10 cellular contexts compared by ENCODE assay signal in genomic region chrX:107450823-107451509, GRCh38. TPM values are rescaled to one million over a fixed set of nuclear protein-coding genes. Genes with fewer than 3 reads are reported as not detected.
DNase-seq lines count a peak whose midpoint lies in the region; ATAC-seq and TF ChIP-seq lines count a peak whose summit lies in the region.
"Had no signal": no experiment of that assay in that cellular context is flagged by ENCODE, and none has a peak within 500 bp of the region (broad histone marks: within the 10 kb centered on the region; RNA-seq: fewer than 3 reads in every experiment).

No MANE protein-coding gene starts in this region.

- H3K4me3 ChIP-seq in OCI-LY7 (ENCODE audit: low read depth, low read length, poor library complexity, severe bottlenecking) (peak overlapping the region; percentile 73), iPS-11a (ENCODE audit: low read depth, low read length) (peak overlapping the region; percentile 41), aorta (ENCODE audit: low read length in 2 of 2) (no peak overlapping the region)

- H3K9me3 ChIP-seq in OCI-LY7 (ENCODE audit: low read length) (no peaks in the 10 kb centered on the region), aorta (ENCODE audit: control insufficient read depth, low read length) (no peaks in the 10 kb centered on the region)
- H3K9me3 ChIP-seq: esophagus squamous epithelium had no signal

- DNase-seq in stimulated activated CD4-positive, alpha-beta T cell treated with anti-CD3 and anti-CD28 coated beads, Interleukin-15, amount 100 ng/mL, for 24 hours = peak; percentile 27
- no peak for DNase-seq in stimulated activated CD4-positive, alpha-beta T cell treated with anti-CD3 and anti-CD28 coated beads, Interleukin-4, amount 100 ng/mL, for 4 hours
- peak; percentile 84 for DNase-seq in OCI-LY7 (ENCODE audit: low spot score)
- DNase-seq in aorta = no peak
- DNase-seq in stimulated activated CD4-positive, alpha-beta T cell treated with anti-CD3 and anti-CD28 coated beads, Interleukin-2, amount 100 ng/mL, for 48 hours = no peak
- DNase-seq in UCSD-AML1 (lab: John Stamatoyannopoulos, UW; ENCODE audit: unreplicated experiment) = no peak
- DNase-seq: esophagus squamous epithelium had no signal

- H4K20me1 ChIP-seq in OCI-LY7 (ENCODE audit: insufficient read depth, low read length) = no peaks in the 10 kb centered on the region

- H3K36me3 ChIP-seq in OCI-LY7 (ENCODE audit: insufficient read depth, low read length) (no peaks in the 10 kb centered on the region), aorta (ENCODE audit: control insufficient read depth in 1 of 2, insufficient read depth in 2 of 2, low read length in 1 of 2) (no peaks in the 10 kb centered on the region)
- H3K36me3 ChIP-seq: esophagus squamous epithelium had no signal

- no peak for ATAC-seq in HG03159 (IDR thresholded peaks at IDR 0.05; ENCODE audit: unreplicated experiment)
- ATAC-seq in aorta (ENCODE audit: low FRiP score) = no peak

- intact Hi-C loops in OCI-LY7 (cut with micrococcal nuclease; ENCODE audit: unreplicated experiment) = loop anchor here (2.0 to 5.0 kb wide), 2 partner anchors 20 to 91 kb away; no protein-coding TSS in a partner anchor
- intact Hi-C loops in aorta (cut with DNase I) = no loop called here

- CTCF ChIA-PET in OCI-LY7 (lab: Charles Lee; ENCODE audit: unreplicated experiment) = interaction anchor here (0.6 to 2.0 kb wide), 6 partner anchors 11 to 127 kb away, joined by 3 to 11 read pairs (median 4); no protein-coding TSS in a partner anchor

- no peaks in the 10 kb centered on the region for H3K9me2 ChIP-seq in OCI-LY7 (ENCODE audit: insufficient read depth, low read length)

- POLR2A ChIA-PET in OCI-LY7 (lab: Charles Lee) = interaction anchor here (0.9 to 5.7 kb wide), 8 partner anchors 8 to 332 kb away, joined by 3 to 42 read pairs (median 4); partner anchors contain the start of genes PRPS1 and RBM41

- peaks cover 46% of the 10 kb centered on the region for H3K79me2 ChIP-seq in OCI-LY7 (ENCODE audit: insufficient read depth, low read depth, low read length)

- H3K27ac ChIP-seq in OCI-LY7 (ENCODE audit: low read depth, low read length, poor library complexity, severe bottlenecking) (peak overlapping the region; percentile 86), aorta (ENCODE audit: low read depth in 1 of 2, low read length in 2 of 2) (no peak overlapping the region)
- H3K27ac ChIP-seq: esophagus squamous epithelium, VCaP had no signal

- 19 to 26% methylated on average over 19 of the region's 19 CpGs for WGBS in aorta, 2 donors

- peak overlapping the region; percentile 12; the same call in 1 of the 2 replicates for H2AFZ ChIP-seq in OCI-LY7 (ENCODE audit: low read length)

- TF ChIP-seq CTCF in OCI-LY7 (conservative IDR thresholded peaks at IDR 0.05; ENCODE audit: low read length) = peak; percentile 75

- peak overlapping the region; percentile 77 for H3K4me2 ChIP-seq in OCI-LY7 (ENCODE audit: low read length)

- H3K4me1 ChIP-seq in OCI-LY7 (ENCODE audit: insufficient read depth, low read length, poor library complexity, severe bottlenecking) (peaks cover 72% of the 10 kb centered on the region), aorta (ENCODE audit: control insufficient read depth in 1 of 2, insufficient read depth in 2 of 2, low read length in 2 of 2) (no peaks in the 10 kb centered on the region)

- no peaks in the 10 kb centered on the region for H3K27me3 ChIP-seq in aorta (ENCODE audit: control insufficient read depth in 1 of 2, insufficient read depth in 2 of 2, low read length in 1 of 2)

- no TSS peak for BruUV-seq in OCI-LY7 (replicated peaks; lab: Mats Ljungman, UMichigan)

RNA-seq across cellular contexts. Expression of gene FRMPD3, which starts 1.5 kb away (rescaled TPM):
- 5.8 and 6.5 TPM in 2 replicates for total RNA-seq in OCI-LY7 (2014; rRNA removed; shearing (Covaris generic))
- 12.3 and 12.9 TPM in 2 replicates for total RNA-seq in OCI-LY7 (2022)
- 1 to 10 TPM in 1 of 2 donors, under 1 TPM in 1; 0.19 to 1.2 TPM for total RNA-seq in aorta
- not detected for polyA plus RNA-seq in aorta

Comparison
In these comparisons a context has a peak if more than half of its experiments do, and no peak if none do; other contexts are left out.
1. DNase-seq: peak in stimulated activated CD4-positive, alpha-beta T cell treated with anti-CD3 and anti-CD28 coated beads, Interleukin-15, amount 100 ng/mL, for 24 hours (single experiment) and OCI-LY7 (single experiment); none in stimulated activated CD4-positive, alpha-beta T cell treated with anti-CD3 and anti-CD28 coated beads, Interleukin-4, amount 100 ng/mL, for 4 hours (0 of 2), aorta (0 of 2), stimulated activated CD4-positive, alpha-beta T cell treated with anti-CD3 and anti-CD28 coated beads, Interleukin-2, amount 100 ng/mL, for 48 hours (0 of 2) and UCSD-AML1 (single experiment).
2. H3K4me3 ChIP-seq: peak in OCI-LY7 (single experiment) and iPS-11a (single experiment); none in aorta (0 of 2).